Comparison of ENCODE assay signal across 1 cellular context in genomic region chr9:32672478-32672877, GRCh38.
TF ChIP-seq lines count a peak whose summit lies in the region.

No MANE protein-coding gene starts in this region.

TF ChIP-seq in endothelial cell of umbilical vein, 7 proteins besides CTCF, POLR2A, EP300 and RAD21:
- no peak for TF ChIP-seq FOS (IDR thresholded peaks at IDR 0.05; ENCODE audit: borderline replicate concordance, insufficient read depth, low read length)
- TF ChIP-seq MYC (IDR thresholded peaks at IDR 0.05; ENCODE audit: low read depth, low read length): no peak
- no peak for TF ChIP-seq POLR2AphosphoS5 (IDR thresholded peaks at IDR 0.05; ENCODE audit: insufficient read depth, low read depth, low read length)
- TF ChIP-seq JUN (IDR thresholded peaks at IDR 0.05; ENCODE audit: borderline replicate concordance, insufficient read depth, insufficient read length, low read depth): no peak
- TF ChIP-seq GATA2 (IDR thresholded peaks at IDR 0.05; ENCODE audit: insufficient read depth, insufficient read length, low read depth, low read length): no peak
- TF ChIP-seq EZH2 (IDR thresholded peaks at IDR 0.05; ENCODE audit: borderline replicate concordance, low read depth, low read length, severe bottlenecking): no peak
- TF ChIP-seq MAX (IDR thresholded peaks at IDR 0.05; ENCODE audit: insufficient read depth, insufficient read length): no peak
TF ChIP-seq in endothelial cell of umbilical vein: peak in this region for 0.
